In genomic region chr17:80260791-80261158, GRCh38 we compare ENCODE assay signal across 8 cellular contexts. TPM values are rescaled to one million over a fixed set of nuclear protein-coding genes. Genes with fewer than 3 reads are reported as not detected.
A peak's percentile ranks its signal among the peaks of the same experiment; 100 is the strongest.
DNase-seq lines count a peak whose midpoint lies in the region; ATAC-seq and TF ChIP-seq lines count a peak whose summit lies in the region.

Gene RNF213 (plus strand): TSS chr17:80260852. CDS start chr17:80263682, 2,830 bp downstream.

- H3K27me3 Mint-ChIP-seq in WTC11 (ENCODE audit: low read depth): no peaks in the 10 kb centered on the region
- no peaks in the 10 kb centered on the region for H3K27me3 Mint-ChIP-seq in dendritic cell treated with granulocyte-macrophage colony-stimulating factor and Interleukin-4, amounts not matched to agents 40 ng/mL and 50 ng/mL, for 4 days
- H3K27me3 Mint-ChIP-seq in stimulated activated naive B cell treated with anti-CD40 and anti-IgM and Interleukin-4, amounts not matched to agents 10 μg/mL and 1 μg/mL and 100 μg/mL, for 72 hours: no peaks in the 10 kb centered on the region

- no peaks in the 10 kb centered on the region for H3K9me3 ChIP-seq in KOPT-K1 (ENCODE audit: insufficient read depth, low read length, poor library complexity, severe bottlenecking)

- peak; percentile 38 for ATAC-seq in GM18502 (IDR thresholded peaks at IDR 0.05; ENCODE audit: poor library complexity, unreplicated experiment)
- peak; percentile 13 for ATAC-seq in WTC11
- peak; percentile 52 for ATAC-seq in left lobe of liver
- peak; percentile 49 to 61 for ATAC-seq in stimulated activated naive B cell treated with anti-CD40 and anti-IgM and Interleukin-4, amounts not matched to agents 10 μg/mL and 1 μg/mL and 100 μg/mL, for 72 hours (replicated peaks)
- no peak for ATAC-seq in GM18858 (IDR thresholded peaks at IDR 0.05; ENCODE audit: unreplicated experiment)

- DNase-seq in ACHN: peak; percentile 40
- peak; percentile 53 for DNase-seq in WTC11 (ENCODE audit: low spot score)
- DNase-seq in left lobe of liver (ENCODE audit: low spot score): peak; percentile 72
- DNase-seq in stimulated activated naive B cell treated with anti-CD40 and anti-IgM and Interleukin-4, amounts not matched to agents 10 μg/mL and 1 μg/mL and 100 μg/mL, for 72 hours: peak; percentile 40

- peaks cover 13% of the 10 kb centered on the region for H3K36me3 Mint-ChIP-seq in WTC11
- H3K36me3 Mint-ChIP-seq in dendritic cell treated with granulocyte-macrophage colony-stimulating factor and Interleukin-4, amounts not matched to agents 40 ng/mL and 50 ng/mL, for 4 days (ENCODE audit: low read depth): peaks cover 44% of the 10 kb centered on the region
- peaks cover 3 to 14% of the 10 kb centered on the region in 2 donors for H3K36me3 Mint-ChIP-seq in stimulated activated naive B cell treated with anti-CD40 and anti-IgM and Interleukin-4, amounts not matched to agents 10 μg/mL and 1 μg/mL and 100 μg/mL, for 72 hours

- CTCF ChIA-PET in WTC11 (lab: Charles Lee): no interaction called here

- peak within 1 kb of the TSS; percentile 99 for H3K27ac ChIP-seq in KOPT-K1 (ENCODE audit: low read depth, low read length, poor library complexity, severe bottlenecking)

- H3K4me1 Mint-ChIP-seq in WTC11: peaks cover 67% of the 10 kb centered on the region
- H3K4me1 Mint-ChIP-seq in dendritic cell treated with granulocyte-macrophage colony-stimulating factor and Interleukin-4, amounts not matched to agents 40 ng/mL and 50 ng/mL, for 4 days (ENCODE audit: low read depth): peaks cover 81% of the 10 kb centered on the region
- H3K4me1 Mint-ChIP-seq in stimulated activated naive B cell treated with anti-CD40 and anti-IgM and Interleukin-4, amounts not matched to agents 10 μg/mL and 1 μg/mL and 100 μg/mL, for 72 hours: peaks cover 45 to 72% of the 10 kb centered on the region in 2 donors

- in situ Hi-C loops in ACHN (cut with HindIII; ENCODE audit: low pct_ligation_motif_present, low pct_unique_long_range_greater_than_20kb, low sequenced_read_pairs): no loop called here

- H3K36me3 ChIP-seq in KOPT-K1 (ENCODE audit: insufficient read depth, low read length): peaks cover 3% of the 10 kb centered on the region

- no peaks in the 10 kb centered on the region for H3K9me3 Mint-ChIP-seq in WTC11
- H3K9me3 Mint-ChIP-seq in dendritic cell treated with granulocyte-macrophage colony-stimulating factor and Interleukin-4, amounts not matched to agents 40 ng/mL and 50 ng/mL, for 4 days: no peaks in the 10 kb centered on the region
- H3K9me3 Mint-ChIP-seq in stimulated activated naive B cell treated with anti-CD40 and anti-IgM and Interleukin-4, amounts not matched to agents 10 μg/mL and 1 μg/mL and 100 μg/mL, for 72 hours: no peaks in the 10 kb centered on the region

- peak within 1 kb of the TSS; percentile 88 for H3K4me3 Mint-ChIP-seq in WTC11
- peak within 1 kb of the TSS; percentile 98 for H3K4me3 Mint-ChIP-seq in dendritic cell treated with granulocyte-macrophage colony-stimulating factor and Interleukin-4, amounts not matched to agents 40 ng/mL and 50 ng/mL, for 4 days
- peak within 1 kb of the TSS; percentile 88 to 98 for H3K4me3 Mint-ChIP-seq in stimulated activated naive B cell treated with anti-CD40 and anti-IgM and Interleukin-4, amounts not matched to agents 10 μg/mL and 1 μg/mL and 100 μg/mL, for 72 hours

- no peak for TF ChIP-seq CTCF in WTC11 (IDR thresholded peaks at IDR 0.05)

- POLR2A ChIA-PET in WTC11 (lab: Charles Lee): interaction anchor here (0.6 kb wide), 1 partner anchor 12 kb away, joined by 3 read pairs; no protein-coding TSS in a partner anchor

- peak within 1 kb of the TSS; percentile 99 for H3K27ac Mint-ChIP-seq in WTC11
- H3K27ac Mint-ChIP-seq in dendritic cell treated with granulocyte-macrophage colony-stimulating factor and Interleukin-4, amounts not matched to agents 40 ng/mL and 50 ng/mL, for 4 days: peak within 1 kb of the TSS; percentile 99
- H3K27ac Mint-ChIP-seq in stimulated activated naive B cell treated with anti-CD40 and anti-IgM and Interleukin-4, amounts not matched to agents 10 μg/mL and 1 μg/mL and 100 μg/mL, for 72 hours: peak within 1 kb of the TSS; percentile 97

- intact Hi-C loops in dendritic cell treated with granulocyte-macrophage colony-stimulating factor and Interleukin-4, amounts not matched to agents 40 ng/mL and 50 ng/mL, for 4 days (cut with micrococcal nuclease): loop anchor here (1.0 to 5.0 kb wide), 2 partner anchors 40 to 113 kb away; partner anchors contain the start of genes EIF4A3, SGSH and SLC26A11

TF ChIP-seq in WTC11, 78 proteins besides CTCF, POLR2A, EP300 and RAD21:
- TF ChIP-seq USF1 (CRISPR knock-in tag; IDR thresholded peaks at IDR 0.05): no peak
- TF ChIP-seq SOX15 (CRISPR knock-in tag; IDR thresholded peaks at IDR 0.05): no peak
- no peak for TF ChIP-seq MLX (CRISPR knock-in tag; IDR thresholded peaks at IDR 0.05)
- TF ChIP-seq SMAD4 (CRISPR knock-in tag; IDR thresholded peaks at IDR 0.05): 0 out of 2 replicates have a peak, but pooled peaks have one; percentile 20
- TF ChIP-seq GTF2I (CRISPR knock-in tag; conservative IDR thresholded peaks at IDR 0.05): no peak
- peak; percentile 57 for TF ChIP-seq ZNF423 (CRISPR knock-in tag; IDR thresholded peaks at IDR 0.05)
- TF ChIP-seq USF2 (CRISPR knock-in tag; IDR thresholded peaks at IDR 0.05): peak; percentile 58
TF ChIP-seq in WTC11: peak in this region for 3.

RNA-seq across cellular contexts. Expression of gene RNF213, which starts in this region (rescaled TPM):
- total RNA-seq in WTC11 (2021) (70.3 to 72.6 TPM (median 70.5 TPM) in 3 replicates), left lobe of liver (59.8 TPM)
